Comparison of ENCODE assay signal across 11 cellular contexts in the genomic region with DNA sequence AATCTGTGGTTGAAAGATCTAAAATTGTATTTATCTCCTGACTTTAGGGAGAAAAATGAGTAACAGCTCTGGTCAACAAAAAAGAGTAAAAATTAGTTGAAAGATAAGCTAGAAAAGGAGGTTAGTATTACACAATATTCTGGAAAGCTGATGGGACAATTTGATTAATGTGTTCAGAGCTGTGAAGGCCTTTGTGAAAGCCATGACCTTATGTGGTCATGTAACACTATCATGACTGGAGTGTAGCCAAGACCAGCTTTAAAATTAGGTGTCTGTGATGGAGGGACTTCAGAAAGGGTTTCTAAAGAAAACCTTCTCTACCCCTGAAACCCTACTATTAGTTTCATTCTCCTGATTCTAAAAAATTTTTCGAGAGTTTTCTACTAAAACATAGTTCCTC.
DNase-seq lines count a peak whose midpoint lies in the region; ATAC-seq and TF ChIP-seq lines count a peak whose summit lies in the region.
"Had no signal": no experiment of that assay in that cellular context is flagged by ENCODE, and none has a peak within 500 bp of the region (broad histone marks: within the 10 kb centered on the region; RNA-seq: fewer than 3 reads in every experiment).

No MANE protein-coding gene starts in this region.

- in situ Hi-C loops in KBM-7 (cut with MboI; ENCODE audit: low pct_unique_long_range_greater_than_20kb, low sequenced_read_pairs), result no loop called here

- ATAC-seq in GM18519 (IDR thresholded peaks at IDR 0.05; ENCODE audit: low FRiP score, unreplicated experiment) (peak; percentile 83), GM21526 (IDR thresholded peaks at IDR 0.05; ENCODE audit: low FRiP score, unreplicated experiment) (peak; percentile 95), HG03457 (IDR thresholded peaks at IDR 0.05; ENCODE audit: unreplicated experiment) (peak; percentile 89)

- H3K9me3 ChIP-seq in thyroid gland, result no peaks in the 10 kb centered on the region
- H3K9me3 ChIP-seq: sigmoid colon had no signal

- H3K4me1 ChIP-seq in thyroid gland, result no peaks in the 10 kb centered on the region

- H3K36me3 ChIP-seq in thyroid gland, result no peaks in the 10 kb centered on the region
- H3K36me3 ChIP-seq: sigmoid colon had no signal

- no peak overlapping the region for H3K27ac ChIP-seq in thyroid gland
- H3K27ac ChIP-seq: PC-9 had no signal

- TF ChIP-seq CTCF in fibroblast of the aortic adventitia (IDR thresholded peaks at IDR 0.05; ENCODE audit: insufficient read depth, low read length) (no peak), thyroid gland (IDR thresholded peaks at IDR 0.05) (no peak)

- H3K4me3 ChIP-seq in fibroblast of the aortic adventitia (ENCODE audit: low read depth, low read length), result no peak overlapping the region
- no peak overlapping the region for H3K4me3 ChIP-seq in thyroid gland (replicated peaks in 1 of 3)
- H3K4me3 ChIP-seq: PC-9, sigmoid colon had no signal

- 82 to 84% methylated on average over 1 of the region's 1 CpG for WGBS in thyroid gland, 2 donors

- TF ChIP-seq POLR2A in thyroid gland (IDR thresholded peaks at IDR 0.05), result no peak

- H3K27me3 ChIP-seq in thyroid gland, result no peaks in the 10 kb centered on the region
- H3K27me3 ChIP-seq: sigmoid colon had no signal

- DNase-seq in fibroblast of the aortic adventitia (ENCODE audit: low read depth), result peak; percentile 68
- no peak for DNase-seq in NCI-H526 (lab: John Stamatoyannopoulos, UW)
- no peak for DNase-seq in thyroid gland
- no peak for DNase-seq in activated CD4-positive, alpha-beta T cell treated with anti-CD3 and anti-CD28 coated beads, Interleukin-2, amount 50 U/mL, for 48 hours
- DNase-seq in KBM-7, result no peak
- DNase-seq: activated naive CD4-positive, alpha-beta T cell treated with anti-CD3 and anti-CD28 coated beads, Interleukin-2, amount 10 ng/mL, durations not matched to agents 7 days and 5 days; sigmoid colon had no signal

- intact Hi-C loops in thyroid gland (cut with DNase I), result no loop called here
